Comparison of ENCODE assay signal across 8 cellular contexts in genomic region chr13:36131215-36131930, GRCh38. TPM values are rescaled to one million over a fixed set of nuclear protein-coding genes. Genes with fewer than 3 reads are reported as not detected.
DNase-seq lines count a peak whose midpoint lies in the region; ATAC-seq and TF ChIP-seq lines count a peak whose summit lies in the region.

Gene DCLK1, minus strand, starts transcription at chr13:36131382.

- peak within 1 kb of the TSS; percentile 58 for H2AFZ ChIP-seq in GM23248

- WGBS in GM23248 (ENCODE audit: low coverage in 1 of 2, low lambda C conversion rate in 2 of 2, missing lambda C conversion rate in 2 of 2), 2 experiments, result 2% methylated on average over 12 to 40 of the region's 48 CpGs

- no peak within 1 kb of the TSS for H3K9ac ChIP-seq in GM23248

- H3K9me3 ChIP-seq in GM23248 (ENCODE audit: low read depth) (no peaks in the 10 kb centered on the region), T-helper 17 cell (ENCODE audit: control insufficient read depth, low read length, poor library complexity, severe bottlenecking) (no peaks in the 10 kb centered on the region)

- no peaks in the 10 kb centered on the region for H3K36me3 Mint-ChIP-seq in T-helper 17 cell (ENCODE audit: low read depth)

- TF ChIP-seq CTCF in RWPE1 (conservative IDR thresholded peaks at IDR 0.05; ENCODE audit: low read depth) (no peak), fibroblast of the aortic adventitia (IDR thresholded peaks at IDR 0.05; ENCODE audit: insufficient read depth, low read length) (no peak)

- no peaks in the 10 kb centered on the region for H3K4me1 ChIP-seq in GM23248 (ENCODE audit: insufficient read depth)

- H3K4me3 Mint-ChIP-seq in T-helper 17 cell, result no peak within 1 kb of the TSS

- H3K36me3 ChIP-seq in GM23248 (ENCODE audit: low read depth), result no peaks in the 10 kb centered on the region

- no peaks in the 10 kb centered on the region for H3K79me2 ChIP-seq in GM23248 (ENCODE audit: insufficient read depth)

- DNase-seq in GM23248 (peak; percentile 54), RWPE1 (ENCODE audit: low spot score) (peak; percentile 9), fibroblast of the aortic adventitia (ENCODE audit: low read depth) (peak; percentile 77), nucleus accumbens (lab: John Stamatoyannopoulos, UW) (peak in 33 of 56 donors; percentile 6 to 76 (median 30)), DMS114 treated with DMSO at 0.1 percent for 48 hours (lab: John Stamatoyannopoulos, UW; ENCODE audit: unreplicated experiment) (no peak), T-helper 17 cell (no peak)
- DNase-seq in activated T-cell treated with anti-CD3 and anti-CD28 coated beads, Interleukin-2, amount 50 U/mL, for 48 hours, result no peak
- no peak for DNase-seq in central memory CD4-positive, alpha-beta T cell

- H3K27ac ChIP-seq in GM23248, result no peak within 1 kb of the TSS
- no peak within 1 kb of the TSS for H3K27ac ChIP-seq in RWPE1

- no peaks in the 10 kb centered on the region for H3F3A ChIP-seq in GM23248 (ENCODE audit: insufficient read depth)

- in situ Hi-C loops in GM23248 (cut with MboI), result no loop called here

- no peaks in the 10 kb centered on the region for H4K20me1 ChIP-seq in GM23248 (ENCODE audit: insufficient read depth)

- POLR2A ChIA-PET in RWPE1 (lab: Yijun Ruan, JAX; ENCODE audit: low non-redundant PET), result no interaction called here

- H3K27me3 Mint-ChIP-seq in T-helper 17 cell, result peaks cover 44% of the 10 kb centered on the region

- no peaks in the 10 kb centered on the region for H3K9me2 ChIP-seq in GM23248 (ENCODE audit: insufficient read depth)

- H3K4me2 ChIP-seq in GM23248 (ENCODE audit: unreplicated experiment), result peak within 1 kb of the TSS; percentile 65

- H3K27ac Mint-ChIP-seq in T-helper 17 cell, result no peak within 1 kb of the TSS

- ATAC-seq in T-helper 17 cell, result no peak

- H3K27me3 ChIP-seq in GM23248 (replicated peaks; ENCODE audit: insufficient read depth), result peaks cover 58% of the 10 kb centered on the region

- CTCF ChIA-PET in RWPE1 (lab: Yijun Ruan, JAX), result interaction anchor here (0.7 kb wide), 2 partner anchors 64 to 613 kb away, joined by 3 to 4 read pairs; no protein-coding TSS in a partner anchor

- H3K4me1 Mint-ChIP-seq in T-helper 17 cell, result peaks cover 3% of the 10 kb centered on the region

- peak within 1 kb of the TSS; percentile 64 for H3K4me3 ChIP-seq in GM23248
- peak within 1 kb of the TSS; percentile 91 for H3K4me3 ChIP-seq in fibroblast of the aortic adventitia (ENCODE audit: low read depth, low read length)

RNA-seq across cellular contexts. Expression of gene DCLK1, which starts in this region (rescaled TPM):
- total RNA-seq in GM23248 (2014; rRNA removed; shearing (Covaris generic)), result 0.25 and 0.65 TPM in 2 replicates
- 0.34 and 0.48 TPM in 2 replicates for polyA plus RNA-seq in GM23248 (2016; fragmentation: Nextera tagmentation; extraction: Ambion mirVana)
- 67.8 and 80.0 TPM in 2 replicates for total RNA-seq in fibroblast of the aortic adventitia (ENCODE audit: low replicate concordance)
- total RNA-seq in T-helper 17 cell, result not detected

Comparison
In these comparisons a context has a peak if more than half of its experiments do, and no peak if none do; other contexts are left out.
1. RNA of gene DCLK1 (total RNA-seq): 67.8 to 80.0 TPM in fibroblast of the aortic adventitia; 0.25 to 0.65 TPM in GM23248 and not detected in T-helper 17 cell; every median in the first group is over 10 times any median in the second.
2. Peak in DNase-seq, H3K4me3 ChIP-seq and H3K4me2 ChIP-seq in GM23248; RNA of the gene not detected or under 1 TPM.
3. DNase-seq: peak in RWPE1 (single experiment), fibroblast of the aortic adventitia (single experiment) and nucleus accumbens (33 of 56); none in DMS114 treated with DMSO at 0.1 percent for 48 hours (single experiment), activated T-cell treated with anti-CD3 and anti-CD28 coated beads, Interleukin-2, amount 50 U/mL, for 48 hours (0 of 2), central memory CD4-positive, alpha-beta T cell (single experiment) and T-helper 17 cell (0 of 3).